Comparison of ENCODE assay signal across 8 cellular contexts in genomic region chr15:98785796-98786581, GRCh38.
DNase-seq lines count a peak whose midpoint lies in the region; ATAC-seq and TF ChIP-seq lines count a peak whose summit lies in the region.

No MANE protein-coding gene starts in this region.

- H3K9me3 ChIP-seq in Peyer's patch (no peaks in the 10 kb centered on the region), ascending aorta (no peaks in the 10 kb centered on the region)

- H3K36me3 Mint-ChIP-seq in neural crest cell (ENCODE audit: low read depth) = no peaks in the 10 kb centered on the region

- TF ChIP-seq CTCF in Peyer's patch (IDR thresholded peaks at IDR 0.05) (no peak), neural crest cell (conservative IDR thresholded peaks at IDR 0.05) (no peak), ascending aorta (IDR thresholded peaks at IDR 0.05) (no peak)

- peak overlapping the region in 3 of 4 donors; percentile 1 to 58 (median 10) for H3K27ac ChIP-seq in Peyer's patch
- no peak overlapping the region for H3K27ac ChIP-seq in ascending aorta

- H3K36me3 ChIP-seq in Peyer's patch = no peaks in the 10 kb centered on the region
- no peaks in the 10 kb centered on the region for H3K36me3 ChIP-seq in ascending aorta

- H3K27me3 ChIP-seq in Peyer's patch (no peaks in the 10 kb centered on the region), ascending aorta (no peaks in the 10 kb centered on the region)

- no peak for TF ChIP-seq POLR2A in Peyer's patch (IDR thresholded peaks at IDR 0.05)

- peak overlapping the region; percentile 12 for H3K27ac Mint-ChIP-seq in neural crest cell (ENCODE audit: unreplicated experiment)

- no peaks in the 10 kb centered on the region for H3K27me3 Mint-ChIP-seq in neural crest cell (ENCODE audit: low read depth)

- ATAC-seq in GM19043 (IDR thresholded peaks at IDR 0.05; ENCODE audit: low read depth, unreplicated experiment) (peak; percentile 70), HG02973 (IDR thresholded peaks at IDR 0.05; ENCODE audit: unreplicated experiment) (peak; percentile 89)

- intact Hi-C loops in ascending aorta (cut with DNase I) = no loop called here

- no peak overlapping the region for H3K4me3 ChIP-seq in Peyer's patch
- H3K4me3 ChIP-seq in ascending aorta = no peak overlapping the region

- DNase-seq in Peyer's patch = no peak
- no peak for DNase-seq in neural crest cell (ENCODE audit: low read depth, low spot score)
- DNase-seq in SKM-1 treated with dmso at 0.1 percent for 144 hours (lab: John Stamatoyannopoulos, UW; ENCODE audit: unreplicated experiment) = no peak
- no peak for DNase-seq in ascending aorta (ENCODE audit: low spot score in 2 of 2)
- DNase-seq in hypothalamus (lab: John Stamatoyannopoulos, UW) = no peak
- DNase-seq in NCI-H510A (lab: John Stamatoyannopoulos, UW) = no peak

- H3K4me1 ChIP-seq in Peyer's patch (peaks cover 0 to 18% (median 0%) of the 10 kb centered on the region in 4 donors), ascending aorta (peaks cover 0 to 25% of the 10 kb centered on the region in 2 donors)

- peaks cover 73% of the 10 kb centered on the region for H3K4me1 Mint-ChIP-seq in neural crest cell

- peak overlapping the region; percentile 25 for H3K4me3 Mint-ChIP-seq in neural crest cell

- H3K9me3 Mint-ChIP-seq in neural crest cell = no peaks in the 10 kb centered on the region

Comparison
In these comparisons a context has a peak if more than half of its experiments do, and no peak if none do; other contexts are left out.
1. H3K27ac ChIP-seq: peak in Peyer's patch (3 of 4); none in ascending aorta (0 of 2).